In genomic region chr1:59061876-59062275, GRCh38 we compare ENCODE assay signal across 11 cellular contexts.
DNase-seq lines count a peak whose midpoint lies in the region; ATAC-seq and TF ChIP-seq lines count a peak whose summit lies in the region.
"Had no signal": no experiment of that assay in that cellular context is flagged by ENCODE, and none has a peak within 500 bp of the region (broad histone marks: within the 10 kb centered on the region; RNA-seq: fewer than 3 reads in every experiment).

No MANE protein-coding gene starts in this region.

- H3K27ac Mint-ChIP-seq in mesothelial cell of epicardium: peak overlapping the region; percentile 85
- H3K27ac Mint-ChIP-seq: activated T-helper 2 cell treated with anti-CD3 and anti-CD28 coated beads, Interferon-gamma antibody, Interleukin-2, Interleukin-4, amounts not matched to agents 10 μg/mL and 5 μg/mL and 100 μg/mL, durations not matched to agents 14 hours and 24 hours and 36 hours had no signal

- no peaks in the 10 kb centered on the region for H3K9me3 ChIP-seq in vagina

- peak in 1 of 2 donors; percentile 66 for TF ChIP-seq POLR2A in vagina (IDR thresholded peaks at IDR 0.05)

- peaks cover 46% of the 10 kb centered on the region for H3K4me1 ChIP-seq in vagina

- peaks cover 57% of the 10 kb centered on the region for H3K4me1 Mint-ChIP-seq in mesothelial cell of epicardium

- TF ChIP-seq CTCF in mesothelial cell of epicardium (IDR thresholded peaks at IDR 0.05; ENCODE audit: unreplicated experiment) (no peak), vagina (IDR thresholded peaks at IDR 0.05) (no peak)

- no peaks in the 10 kb centered on the region for H3K27me3 Mint-ChIP-seq in mesothelial cell of epicardium (ENCODE audit: low read depth)

- peak overlapping the region; percentile 48 for H3K4me3 Mint-ChIP-seq in mesothelial cell of epicardium

- peak; percentile 48 for DNase-seq in DMS 273 (lab: John Stamatoyannopoulos, UW; ENCODE audit: unreplicated experiment)
- DNase-seq in DMS 273 treated with DMSO at 0.1 percent for 48 hours (lab: John Stamatoyannopoulos, UW): no peak
- peak; percentile 96 for DNase-seq in dedifferentiated amniotic fluid mesenchymal stem cell (ENCODE audit: extremely low spot score)
- no peak for DNase-seq in mesothelial cell of epicardium (ENCODE audit: low spot score in 2 of 2, unreplicated experiment in 2 of 2)
- DNase-seq in vagina (ENCODE audit: extremely low spot score in 2 of 2): peak in 1 of 2 donors; percentile 93
- DNase-seq in NCI-H2227 treated with DMSO at 0.1 percent for 48 hours (lab: John Stamatoyannopoulos, UW): no peak
- no peak for DNase-seq in stimulated activated naive CD4-positive, alpha-beta T cell (lab: John Stamatoyannopoulos, UW)
- DNase-seq: stimulated activated CD4-positive, alpha-beta T cell treated with anti-CD3 and anti-CD28 coated beads, Interleukin-2, amount 100 ng/mL, for 48 hours had no signal

- H3K36me3 Mint-ChIP-seq in mesothelial cell of epicardium: no peaks in the 10 kb centered on the region

- intact Hi-C loops in vagina (cut with DNase I): no loop called here

- H3K27me3 ChIP-seq in vagina: no peaks in the 10 kb centered on the region

- no peak for ATAC-seq in HG03039 (IDR thresholded peaks at IDR 0.05; ENCODE audit: unreplicated experiment)

- no peaks in the 10 kb centered on the region for H3K36me3 ChIP-seq in vagina

- peak overlapping the region; percentile 66 for H3K27ac ChIP-seq in vagina
- H3K27ac ChIP-seq: 22Rv1 had no signal

- H3K4me3 ChIP-seq in vagina: peak overlapping the region; percentile 24 to 34

- no peaks in the 10 kb centered on the region for H3K9me3 Mint-ChIP-seq in mesothelial cell of epicardium

Comparison
In these comparisons a context has a peak if more than half of its experiments do, and no peak if none do; other contexts are left out.
1. DNase-seq: peak in DMS 273 (single experiment) and dedifferentiated amniotic fluid mesenchymal stem cell (single experiment); none in DMS 273 treated with DMSO at 0.1 percent for 48 hours (single experiment), mesothelial cell of epicardium (0 of 2), NCI-H2227 treated with DMSO at 0.1 percent for 48 hours (single experiment) and stimulated activated naive CD4-positive, alpha-beta T cell (0 of 6).